Comparison of ENCODE assay signal across 12 cellular contexts in genomic region chr22:49828599-49828965, GRCh38. TPM values are rescaled to one million over a fixed set of nuclear protein-coding genes. Genes with fewer than 3 reads are reported as not detected.
DNase-seq lines count a peak whose midpoint lies in the region; ATAC-seq and TF ChIP-seq lines count a peak whose summit lies in the region.
"Had no signal": no experiment of that assay in that cellular context is flagged by ENCODE, and none has a peak within 500 bp of the region (broad histone marks: within the 10 kb centered on the region; RNA-seq: fewer than 3 reads in every experiment).

No MANE protein-coding gene starts in this region.

- TF ChIP-seq CTCF in glutamatergic neuron (IDR thresholded peaks at IDR 0.05; ENCODE audit: partially characterized antibody, unreplicated experiment) = no peak
- no peak for TF ChIP-seq CTCF in MM.1S (IDR thresholded peaks at IDR 0.05; ENCODE audit: low read length)

- no peak overlapping the region for H3K27ac Mint-ChIP-seq in activated naive CD4-positive, alpha-beta T cell treated with anti-CD3 and anti-CD28 coated beads, Interleukin-2, amount 50 U/mL, for 24 hours
- H3K27ac Mint-ChIP-seq in T-helper 17 cell (peak overlapping the region; percentile 97), glutamatergic neuron (ENCODE audit: unreplicated experiment) (no peak overlapping the region)
- H3K27ac Mint-ChIP-seq in stimulated activated memory B cell treated with anti-CD40 and anti-IgM and Interleukin-4, amounts not matched to agents 10 μg/mL and 1 μg/mL and 100 μg/mL, for 72 hours = peak overlapping the region; percentile 84

- no peak overlapping the region for H3K4me2 ChIP-seq in MM.1S (ENCODE audit: low read depth, low read length)

- DNase-seq in activated naive CD4-positive, alpha-beta T cell treated with anti-CD3 and anti-CD28 coated beads, Interleukin-2, amount 50 U/mL, for 16 hours = no peak
- no peak for DNase-seq in T-helper 17 cell
- DNase-seq in glutamatergic neuron = no peak
- DNase-seq in HAP-1 (ENCODE audit: low spot score in 2 of 2) = no peak
- no peak for DNase-seq in T-helper 9 cell
- DNase-seq in MM.1S = no peak
- DNase-seq: brain microvascular endothelial cell, NCI-H2171 treated with DMSO at 0.1 percent for 48 hours, PC-3 had no signal

- H3K36me3 Mint-ChIP-seq in activated naive CD4-positive, alpha-beta T cell treated with anti-CD3 and anti-CD28 coated beads, Interleukin-2, amount 50 U/mL, for 24 hours = peaks cover 6% of the 10 kb centered on the region
- H3K36me3 Mint-ChIP-seq in T-helper 17 cell (ENCODE audit: low read depth) (peaks cover 6% of the 10 kb centered on the region), glutamatergic neuron (ENCODE audit: unreplicated experiment) (peaks cover 15% of the 10 kb centered on the region)
- peaks cover 13% of the 10 kb centered on the region for H3K36me3 Mint-ChIP-seq in stimulated activated memory B cell treated with anti-CD40 and anti-IgM and Interleukin-4, amounts not matched to agents 10 μg/mL and 1 μg/mL and 100 μg/mL, for 72 hours

- peaks cover 31% of the 10 kb centered on the region for H3K36me3 ChIP-seq in HAP-1 (replicated peaks)
- no peaks in the 10 kb centered on the region; the same call in 1 of the 2 replicates for H3K36me3 ChIP-seq in MM.1S (replicated peaks; ENCODE audit: insufficient read depth, low read length)

- H3K27me3 ChIP-seq in HAP-1 (ENCODE audit: low read depth) (peaks cover 3% of the 10 kb centered on the region; the same call in 1 of the 2 replicates), MM.1S (replicated peaks; ENCODE audit: insufficient read depth, low read length) (no peaks in the 10 kb centered on the region)
- H3K27me3 ChIP-seq: brain microvascular endothelial cell had no signal

- H3F3A ChIP-seq in MM.1S (ENCODE audit: insufficient read depth, low read length) = no peaks in the 10 kb centered on the region

- H3K27me3 Mint-ChIP-seq in activated naive CD4-positive, alpha-beta T cell treated with anti-CD3 and anti-CD28 coated beads, Interleukin-2, amount 50 U/mL, for 24 hours = no peaks in the 10 kb centered on the region
- H3K27me3 Mint-ChIP-seq in T-helper 17 cell (no peaks in the 10 kb centered on the region), glutamatergic neuron (ENCODE audit: unreplicated experiment) (peaks cover 21% of the 10 kb centered on the region)
- H3K27me3 Mint-ChIP-seq in stimulated activated memory B cell treated with anti-CD40 and anti-IgM and Interleukin-4, amounts not matched to agents 10 μg/mL and 1 μg/mL and 100 μg/mL, for 72 hours = no peaks in the 10 kb centered on the region

- H4K20me1 ChIP-seq in MM.1S (ENCODE audit: insufficient read depth, low read length) = peaks cover 30% of the 10 kb centered on the region

- peaks cover 42% of the 10 kb centered on the region for H3K4me1 Mint-ChIP-seq in activated naive CD4-positive, alpha-beta T cell treated with anti-CD3 and anti-CD28 coated beads, Interleukin-2, amount 50 U/mL, for 24 hours
- H3K4me1 Mint-ChIP-seq in T-helper 17 cell (peaks cover 37% of the 10 kb centered on the region), glutamatergic neuron (ENCODE audit: low read depth, unreplicated experiment) (peaks cover 22% of the 10 kb centered on the region)
- H3K4me1 Mint-ChIP-seq in stimulated activated memory B cell treated with anti-CD40 and anti-IgM and Interleukin-4, amounts not matched to agents 10 μg/mL and 1 μg/mL and 100 μg/mL, for 72 hours = peaks cover 48% of the 10 kb centered on the region

- in situ Hi-C loops in HAP-1 (cut with MboI; ENCODE audit: low sequenced_read_pairs) = no loop called here

- H3K27ac ChIP-seq in MM.1S (ENCODE audit: low read length) = no peak overlapping the region

- no peaks in the 10 kb centered on the region for H3K9me2 ChIP-seq in MM.1S (replicated peaks; ENCODE audit: insufficient read depth, low read length)

- H3K4me3 ChIP-seq in HAP-1 (no peak overlapping the region), MM.1S (ENCODE audit: low read length) (no peak overlapping the region)

- ATAC-seq in T-helper 17 cell = no peak
- peak; percentile 1 for ATAC-seq in stimulated activated memory B cell treated with anti-CD40 and anti-IgM and Interleukin-4, amounts not matched to agents 10 μg/mL and 1 μg/mL and 100 μg/mL, for 72 hours

- H3K79me2 ChIP-seq in MM.1S (ENCODE audit: low read length) = peaks cover 34% of the 10 kb centered on the region

- H3K9ac ChIP-seq in MM.1S (ENCODE audit: low read length) = no peak overlapping the region

- peaks cover 3% of the 10 kb centered on the region for H3K9me3 Mint-ChIP-seq in activated naive CD4-positive, alpha-beta T cell treated with anti-CD3 and anti-CD28 coated beads, Interleukin-2, amount 50 U/mL, for 24 hours
- H3K9me3 Mint-ChIP-seq in glutamatergic neuron (ENCODE audit: unreplicated experiment) = peaks cover 16% of the 10 kb centered on the region
- H3K9me3 Mint-ChIP-seq in stimulated activated memory B cell treated with anti-CD40 and anti-IgM and Interleukin-4, amounts not matched to agents 10 μg/mL and 1 μg/mL and 100 μg/mL, for 72 hours = no peaks in the 10 kb centered on the region

- H3K4me1 ChIP-seq in HAP-1 (peaks cover 8% of the 10 kb centered on the region), MM.1S (ENCODE audit: low read length) (peaks cover 7% of the 10 kb centered on the region; the same call in 1 of the 2 replicates)

- peak overlapping the region; percentile 81 for H3K4me3 Mint-ChIP-seq in activated naive CD4-positive, alpha-beta T cell treated with anti-CD3 and anti-CD28 coated beads, Interleukin-2, amount 50 U/mL, for 24 hours
- H3K4me3 Mint-ChIP-seq in T-helper 17 cell = peak overlapping the region; percentile 68
- peak overlapping the region; percentile 34 for H3K4me3 Mint-ChIP-seq in glutamatergic neuron (ENCODE audit: unreplicated experiment)
- peak overlapping the region; percentile 17 for H3K4me3 Mint-ChIP-seq in stimulated activated memory B cell treated with anti-CD40 and anti-IgM and Interleukin-4, amounts not matched to agents 10 μg/mL and 1 μg/mL and 100 μg/mL, for 72 hours

- H3K9me3 ChIP-seq in T-helper 17 cell (ENCODE audit: control insufficient read depth, low read length, poor library complexity, severe bottlenecking) = no peaks in the 10 kb centered on the region
- H3K9me3 ChIP-seq in HAP-1 = no peaks in the 10 kb centered on the region; the same call in 1 of the 2 replicates
- no peaks in the 10 kb centered on the region for H3K9me3 ChIP-seq in MM.1S (replicated peaks; ENCODE audit: insufficient read depth, low read length)
- H3K9me3 ChIP-seq: lower lobe of right lung had no signal

- H2AFZ ChIP-seq in MM.1S (ENCODE audit: low read length) = no peak overlapping the region

RNA-seq across cellular contexts. Expression of gene BRD1, which starts 0.9 kb away (rescaled TPM):
- total RNA-seq in T-helper 17 cell (100 to 1,000 TPM; 127 to 153 TPM), glutamatergic neuron (ENCODE audit: unreplicated experiment) (73.7 TPM)

RNA-seq across cellular contexts. Expression of gene ZBED4, which starts 25.1 kb away (rescaled TPM):
- 10 to 100 TPM; 15.4 to 20.4 TPM for total RNA-seq in T-helper 17 cell
- 53.5 TPM for total RNA-seq in glutamatergic neuron (ENCODE audit: unreplicated experiment)

Comparison
In these comparisons a context has a peak if more than half of its experiments do, and no peak if none do; other contexts are left out.
1. H3K27ac Mint-ChIP-seq: peak in T-helper 17 cell (single experiment) and stimulated activated memory B cell treated with anti-CD40 and anti-IgM and Interleukin-4, amounts not matched to agents 10 μg/mL and 1 μg/mL and 100 μg/mL, for 72 hours (single experiment); none in activated naive CD4-positive, alpha-beta T cell treated with anti-CD3 and anti-CD28 coated beads, Interleukin-2, amount 50 U/mL, for 24 hours (single experiment) and glutamatergic neuron (single experiment).
2. H3K4me3 Mint-ChIP-seq: peak in every context shown above with its lines; median percentile 81 in activated naive CD4-positive, alpha-beta T cell treated with anti-CD3 and anti-CD28 coated beads, Interleukin-2, amount 50 U/mL, for 24 hours; 68 in T-helper 17 cell; 34 in glutamatergic neuron; 17 in stimulated activated memory B cell treated with anti-CD40 and anti-IgM and Interleukin-4, amounts not matched to agents 10 μg/mL and 1 μg/mL and 100 μg/mL, for 72 hours.